In genomic region chr5:178486878-178487512, GRCh38 we compare ENCODE assay signal across 8 cellular contexts.
DNase-seq lines count a peak whose midpoint lies in the region; ATAC-seq and TF ChIP-seq lines count a peak whose summit lies in the region.
"Not testable (repeated sequence)": the region's sequence is repeated elsewhere in the genome, so short reads cannot be mapped to it uniquely, and the experiment has no call there.

No MANE protein-coding gene starts in this region.

- peak; percentile 95 for ATAC-seq in Right ventricle myocardium superior (ENCODE audit: poor library complexity)
- peak; percentile 57 to 75 for ATAC-seq in left cardiac atrium
- peak; percentile 52 to 82 for ATAC-seq in right cardiac atrium

- intact Hi-C loops in Right ventricle myocardium superior (cut with DNase I); left cardiac atrium (cut with DNase I); right cardiac atrium (cut with DNase I); thyroid gland (cut with DNase I): not testable (repeated sequence)

- H3K9ac ChIP-seq in BLaER1 treated with 17β-estradiol and CSF1 and Interleukin-3, amounts not matched to agents 10 nM and 100 nM, result peak overlapping the region in 10 of 11 experiments; percentile 45 to 70 (median 60); a peak in 18 of 22 replicates

- H3K27me3 Mint-ChIP-seq in neural crest cell (ENCODE audit: low read depth), result not testable (repeated sequence)

- not testable (repeated sequence) for H3K27ac Mint-ChIP-seq in neural crest cell (ENCODE audit: unreplicated experiment)

- H3K4me1 Mint-ChIP-seq in neural crest cell, result peaks cover 61% of the 10 kb centered on the region

- not testable (repeated sequence) for H3K27me3 ChIP-seq in BLaER1 treated with 17β-estradiol and CSF1 and Interleukin-3, amounts not matched to agents 10 nM and 100 nM; right cardiac atrium (ENCODE audit: control insufficient read depth, insufficient read depth); neutrophil; thyroid gland

- H3K9me3 Mint-ChIP-seq in neural crest cell, result not testable (repeated sequence)

- not testable (repeated sequence) for H3K36me3 Mint-ChIP-seq in neural crest cell (ENCODE audit: low read depth)

- peak overlapping the region; percentile 67 to 88 (median 79) for H3K4me2 ChIP-seq in BLaER1 treated with 17β-estradiol and CSF1 and Interleukin-3, amounts not matched to agents 10 nM and 100 nM

- H3K4me3 Mint-ChIP-seq in neural crest cell, result peak overlapping the region; percentile 66

- peak overlapping the region in 2 of 10 experiments; percentile 6 to 24; a peak in 1 of 20 replicates for H3K4me3 ChIP-seq in BLaER1 treated with 17β-estradiol and CSF1 and Interleukin-3, amounts not matched to agents 10 nM and 100 nM
- peak overlapping the region; percentile 88 for H3K4me3 ChIP-seq in NB4 (ENCODE audit: low read depth, low read length)
- not testable (repeated sequence) for H3K4me3 ChIP-seq in right cardiac atrium (ENCODE audit: low read length); thyroid gland (replicated peaks in 1 of 3)
- peak overlapping the region; percentile 37 to 38 for H3K4me3 ChIP-seq in neutrophil (ENCODE audit: low read depth in 1 of 2, low read length in 1 of 2)

- H3K36me3 ChIP-seq in BLaER1 treated with 17β-estradiol and CSF1 and Interleukin-3, amounts not matched to agents 10 nM and 100 nM; neutrophil; thyroid gland: not testable (repeated sequence)

- H3K27ac ChIP-seq in BLaER1 treated with 17β-estradiol and CSF1 and Interleukin-3, amounts not matched to agents 10 nM and 100 nM, result peak overlapping the region in 10 of 11 experiments; percentile 31 to 85 (median 76); a peak in 20 of 22 replicates
- not testable (repeated sequence) for H3K27ac ChIP-seq in right cardiac atrium (ENCODE audit: low read length)
- H3K27ac ChIP-seq in neutrophil (peak overlapping the region; percentile 61), thyroid gland (peak overlapping the region in 2 of 3 donors; percentile 54 to 64)

- H3K9me3 ChIP-seq in BLaER1 treated with 17β-estradiol and CSF1 and Interleukin-3, amounts not matched to agents 10 nM and 100 nM (replicated peaks in 1 of 11), result peaks cover 8 to 20% (median 16%) of the 10 kb centered on the region in 11 experiments; a peak in 21 of 22 replicates
- not testable (repeated sequence) for H3K9me3 ChIP-seq in right cardiac atrium (ENCODE audit: control insufficient read depth, low read length); neutrophil; thyroid gland

- WGBS in right cardiac atrium, result 86% methylated on average over 10 of the region's 10 CpGs
- 75 to 79% methylated on average over 10 of the region's 10 CpGs for WGBS in thyroid gland, 2 donors

- TF ChIP-seq CTCF in NB4 (IDR thresholded peaks at IDR 0.05; ENCODE audit: low read depth, low read length); neural crest cell (conservative IDR thresholded peaks at IDR 0.05); neutrophil (IDR thresholded peaks at IDR 0.05); thyroid gland (IDR thresholded peaks at IDR 0.05): not testable (repeated sequence)

- DNase-seq in NB4 (ENCODE audit: low read depth); left cardiac atrium; right cardiac atrium; neural crest cell (ENCODE audit: low read depth, low spot score): not testable (repeated sequence)
- peak; percentile 55 for DNase-seq in Right ventricle myocardium superior
- DNase-seq in thyroid gland, result peak; percentile 30 to 45

- peaks cover 37 to 82% (median 59%) of the 10 kb centered on the region in 10 experiments for H3K4me1 ChIP-seq in BLaER1 treated with 17β-estradiol and CSF1 and Interleukin-3, amounts not matched to agents 10 nM and 100 nM
- H3K4me1 ChIP-seq in right cardiac atrium (ENCODE audit: control insufficient read depth, insufficient read depth, low read length), result not testable (repeated sequence)
- H3K4me1 ChIP-seq in neutrophil (ENCODE audit: control insufficient read depth in 1 of 2, insufficient read depth in 1 of 2, low read depth in 1 of 2, low read length in 1 of 2), result peaks cover 62 to 69% of the 10 kb centered on the region in 2 experiments
- H3K4me1 ChIP-seq in thyroid gland, result peaks cover 12 to 27% of the 10 kb centered on the region in 2 donors

- TF ChIP-seq POLR2A in NB4 (IDR thresholded peaks at IDR 0.05; ENCODE audit: extremely low read depth, insufficient read length); thyroid gland (IDR thresholded peaks at IDR 0.05): not testable (repeated sequence)

- not testable (repeated sequence) for H4K20me1 ChIP-seq in BLaER1 treated with 17β-estradiol and CSF1 and Interleukin-3, amounts not matched to agents 10 nM and 100 nM
